ENCODE assay signal across 1 cellular context in the genomic region with DNA sequence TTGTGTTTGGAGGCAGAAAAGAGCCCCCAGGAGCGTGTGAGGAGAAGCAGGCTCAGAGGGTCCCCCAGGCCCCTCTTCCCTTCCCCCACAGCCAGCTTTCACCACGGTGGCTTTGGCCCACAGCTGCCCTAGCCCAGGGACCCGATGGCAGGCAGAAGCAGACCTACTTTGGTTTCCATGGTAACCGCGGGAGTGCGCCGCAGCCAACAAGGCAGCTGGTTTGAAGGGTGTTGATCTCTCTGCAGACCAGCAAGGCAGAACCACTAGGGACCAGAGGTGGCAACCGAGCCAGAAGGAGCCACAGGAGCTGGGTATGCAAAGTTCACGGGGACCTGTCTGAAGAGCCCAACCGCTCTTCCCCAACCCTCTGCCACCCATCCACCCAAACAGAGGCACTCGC.
TF ChIP-seq lines count a peak whose summit lies in the region.

No MANE protein-coding gene starts in this region.

TF ChIP-seq in K562, 482 proteins besides CTCF, POLR2A, EP300 and RAD21 (continued from another document):
- TF ChIP-seq, protein P1, sequence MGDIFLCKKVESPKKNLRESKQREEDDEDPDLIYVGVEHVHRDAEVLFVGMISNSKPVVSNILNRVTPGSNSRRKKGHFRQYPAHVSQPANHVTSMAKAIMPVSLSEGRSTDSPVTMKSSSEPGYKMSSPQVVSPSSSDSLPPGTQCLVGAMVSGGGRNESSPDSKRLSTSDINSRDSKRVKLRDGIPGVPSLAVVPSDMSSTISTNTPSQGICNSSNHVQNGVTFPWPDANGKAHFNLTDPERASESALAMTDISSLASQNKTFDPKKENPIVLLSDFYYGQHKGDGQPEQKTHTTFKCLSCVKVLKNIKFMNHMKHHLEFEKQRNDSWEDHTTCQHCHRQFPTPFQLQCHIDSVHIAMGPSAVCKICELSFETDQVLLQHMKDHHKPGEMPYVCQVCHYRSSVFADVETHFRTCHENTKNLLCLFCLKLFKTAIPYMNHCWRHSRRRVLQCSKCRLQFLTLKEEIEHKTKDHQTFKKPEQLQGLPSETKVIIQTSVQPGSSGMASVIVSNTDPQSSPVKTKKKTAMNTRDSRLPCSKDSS (IDR thresholded peaks at IDR 0.05; ENCODE audit: low read depth, partially characterized antibody) = no peak
- no peak for TF ChIP-seq ZBED1 (IDR thresholded peaks at IDR 0.05)
- peak; percentile 88 for TF ChIP-seq RFX1 (IDR thresholded peaks at IDR 0.05)
- TF ChIP-seq MED1 (CRISPR knock-in tag; IDR thresholded peaks at IDR 0.05; ENCODE audit: borderline replicate concordance) = no peak
- TF ChIP-seq ATF7 (IDR thresholded peaks at IDR 0.05) = no peak
- TF ChIP-seq E2F3 (CRISPR knock-in tag; IDR thresholded peaks at IDR 0.05) = no peak
- no peak for TF ChIP-seq LCOR (CRISPR knock-in tag; IDR thresholded peaks at IDR 0.05)
TF ChIP-seq in K562: peak in this region for 1.
